17 cellular contexts compared by ENCODE assay signal in genomic region chr10:75201793-75202307, GRCh38. TPM values are rescaled to one million over a fixed set of nuclear protein-coding genes. Genes with fewer than 3 reads are reported as not detected.
A peak's percentile ranks its signal among the peaks of the same experiment; 100 is the strongest.
DNase-seq lines count a peak whose midpoint lies in the region; ATAC-seq and TF ChIP-seq lines count a peak whose summit lies in the region.
"Had no signal": no experiment of that assay in that cellular context is flagged by ENCODE, and none has a peak within 500 bp of the region (broad histone marks: within the 10 kb centered on the region; RNA-seq: fewer than 3 reads in every experiment).

No MANE protein-coding gene starts in this region.

- H2AFZ ChIP-seq in SK-N-SH (ENCODE audit: low read depth): no peak overlapping the region

- H3K9me2 ChIP-seq in SK-N-SH: no peaks in the 10 kb centered on the region

- TF ChIP-seq EP300 in gastroesophageal sphincter (IDR thresholded peaks at IDR 0.05): no peak
- no peak for TF ChIP-seq EP300 in SK-N-SH (IDR thresholded peaks at IDR 0.05; ENCODE audit: borderline replicate concordance in 1 of 2, low read depth in 1 of 2, low read length in 1 of 2)

- ATAC-seq in gastroesophageal sphincter: no peak
- no peak for ATAC-seq in sciatic nerve
- ATAC-seq in GM21515 (IDR thresholded peaks at IDR 0.05; ENCODE audit: unreplicated experiment): no peak
- ATAC-seq: stimulated activated naive B cell treated with anti-CD40 and anti-IgM and Interleukin-4, amounts not matched to agents 10 μg/mL and 1 μg/mL and 100 μg/mL, for 72 hours had no signal

- H3K27me3 ChIP-seq in Caco-2 (replicated peaks; ENCODE audit: control insufficient read depth, insufficient read depth, low read length) (no peaks in the 10 kb centered on the region), gastroesophageal sphincter (no peaks in the 10 kb centered on the region), SK-N-SH (ENCODE audit: insufficient read depth) (no peaks in the 10 kb centered on the region)

- no peaks in the 10 kb centered on the region for H3K9me3 Mint-ChIP-seq in Caco-2 (ENCODE audit: unreplicated experiment)
- H3K9me3 Mint-ChIP-seq: natural killer cell treated with Interleukin-12 subunit alpha and Interleukin-12 subunit beta and Interleukin-15 and Interleukin-18, amount 100 ng/mL, for 72 hours; stimulated activated naive B cell treated with anti-CD40 and anti-IgM and Interleukin-4, amounts not matched to agents 10 μg/mL and 1 μg/mL and 100 μg/mL, for 72 hours had no signal

- no peaks in the 10 kb centered on the region for H3K79me2 ChIP-seq in SK-N-SH (ENCODE audit: insufficient read depth)

- no peaks in the 10 kb centered on the region for H3K9me3 ChIP-seq in Caco-2
- H3K9me3 ChIP-seq in gastroesophageal sphincter: no peaks in the 10 kb centered on the region
- no peaks in the 10 kb centered on the region for H3K9me3 ChIP-seq in SK-N-SH
- H3K9me3 ChIP-seq: lower lobe of right lung, prostate gland had no signal

- H3K4me1 Mint-ChIP-seq in Caco-2 (ENCODE audit: low read depth, unreplicated experiment): peaks cover 15% of the 10 kb centered on the region

- no peak overlapping the region for H3K9ac ChIP-seq in SK-N-SH

- TF ChIP-seq RAD21 in SK-N-SH (IDR thresholded peaks at IDR 0.05; ENCODE audit: low read length): no peak

- H3K27me3 Mint-ChIP-seq in Caco-2 (ENCODE audit: insufficient read depth, unreplicated experiment): no peaks in the 10 kb centered on the region
- H3K27me3 Mint-ChIP-seq: natural killer cell treated with Interleukin-12 subunit alpha and Interleukin-12 subunit beta and Interleukin-15 and Interleukin-18, amount 100 ng/mL, for 72 hours; stimulated activated naive B cell treated with anti-CD40 and anti-IgM and Interleukin-4, amounts not matched to agents 10 μg/mL and 1 μg/mL and 100 μg/mL, for 72 hours had no signal

- intact Hi-C loops in Caco-2 (cut with micrococcal nuclease; ENCODE audit: unreplicated experiment) (no loop called here), sciatic nerve (cut with DNase I) (no loop called here)

- H3K27ac ChIP-seq in gastroesophageal sphincter (peak overlapping the region in 3 of 4 donors; percentile 63 to 77 (median 75)), SK-N-SH (ENCODE audit: low read depth in 2 of 2, low read length in 1 of 2) (no peak overlapping the region), caudate nucleus (ENCODE audit: low read depth, low read length) (no peak overlapping the region)
- H3K27ac ChIP-seq: lower lobe of right lung, prostate gland had no signal

- H3K4me1 ChIP-seq in Caco-2: peaks cover 16% of the 10 kb centered on the region
- H3K4me1 ChIP-seq in gastroesophageal sphincter: peaks cover 0 to 22% (median 7%) of the 10 kb centered on the region in 3 donors
- H3K4me1 ChIP-seq in SK-N-SH (ENCODE audit: control insufficient read depth in 1 of 2, insufficient read depth in 2 of 2, low read depth in 1 of 2, low read length in 1 of 2): peaks cover 0 to 9% of the 10 kb centered on the region in 2 experiments; a peak in 2 of 4 replicates
- H3K4me1 ChIP-seq: prostate gland had no signal

- POLR2A ChIA-PET in Caco-2 (lab: Charles Lee): no interaction called here
- POLR2A ChIA-PET in SK-N-SH (lab: Yijun Ruan, JAX): no interaction called here

- no peaks in the 10 kb centered on the region for H3F3A ChIP-seq in SK-N-SH (replicated peaks; ENCODE audit: insufficient read depth)

- H3K36me3 Mint-ChIP-seq in Caco-2 (ENCODE audit: insufficient read depth, unreplicated experiment): no peaks in the 10 kb centered on the region
- H3K36me3 Mint-ChIP-seq: natural killer cell treated with Interleukin-12 subunit alpha and Interleukin-12 subunit beta and Interleukin-15 and Interleukin-18, amount 100 ng/mL, for 72 hours had no signal

- H3K4me3 Mint-ChIP-seq in Caco-2 (ENCODE audit: unreplicated experiment): no peak overlapping the region
- H3K4me3 Mint-ChIP-seq: natural killer cell treated with Interleukin-12 subunit alpha and Interleukin-12 subunit beta and Interleukin-15 and Interleukin-18, amount 100 ng/mL, for 72 hours; stimulated activated naive B cell treated with anti-CD40 and anti-IgM and Interleukin-4, amounts not matched to agents 10 μg/mL and 1 μg/mL and 100 μg/mL, for 72 hours had no signal

- no peaks in the 10 kb centered on the region for H4K20me1 ChIP-seq in SK-N-SH (ENCODE audit: insufficient read depth)

- BruUV-seq in Caco-2 (replicated peaks; lab: Mats Ljungman, UMichigan): no TSS peak

- WGBS in gastroesophageal sphincter (ENCODE audit: low coverage in 1 of 2), 2 donors: 84 to 87% methylated on average over 7 to 9 of the region's 9 CpGs
- 79% methylated on average over 9 of the region's 9 CpGs for WGBS in SK-N-SH (ENCODE audit: low lambda C conversion rate)

- peak overlapping the region; percentile 78 for H3K27ac Mint-ChIP-seq in Caco-2 (ENCODE audit: unreplicated experiment)
- H3K27ac Mint-ChIP-seq: natural killer cell treated with Interleukin-12 subunit alpha and Interleukin-12 subunit beta and Interleukin-15 and Interleukin-18, amount 100 ng/mL, for 72 hours; stimulated activated naive B cell treated with anti-CD40 and anti-IgM and Interleukin-4, amounts not matched to agents 10 μg/mL and 1 μg/mL and 100 μg/mL, for 72 hours had no signal

- H3K4me3 ChIP-seq in Caco-2 (ENCODE audit: low read depth, low read length): no peak overlapping the region
- H3K4me3 ChIP-seq in gastroesophageal sphincter: no peak overlapping the region
- no peak overlapping the region for H3K4me3 ChIP-seq in SK-N-SH (ENCODE audit: low read depth in 2 of 2, low read length in 1 of 2)
- H3K4me3 ChIP-seq: lower lobe of right lung, prostate gland had no signal

- CTCF ChIA-PET in Caco-2 (lab: Charles Lee): no interaction called here
- CTCF ChIA-PET in SK-N-SH (lab: Yijun Ruan, JAX): interaction anchor here (1.2 to 1.9 kb wide), 2 partner anchors 14 to 29 kb away, joined by 4 to 5 read pairs; no protein-coding TSS in a partner anchor

- no peak for TF ChIP-seq POLR2A in gastroesophageal sphincter (IDR thresholded peaks at IDR 0.05)

- H3K4me2 ChIP-seq in SK-N-SH: no peak overlapping the region

- DNase-seq in Caco-2: peak; percentile 22 to 42
- peak; percentile 66 for DNase-seq in SW480 (ENCODE audit: low spot score)
- peak; percentile 30 for DNase-seq in sciatic nerve (ENCODE audit: low spot score)
- no peak for DNase-seq in SK-N-SH
- no peak for DNase-seq in caudate nucleus (lab: John Stamatoyannopoulos, UW)
- no peak for DNase-seq in NCI-H2171 (lab: John Stamatoyannopoulos, UW)
- DNase-seq: amygdala; EL; lower lobe of right lung; NCI-H1694; NCI-H446 treated with DMSO at 0.1 percent for 48 hours; SIG-M5; stimulated activated naive B cell treated with anti-CD40 and anti-IgM and Interleukin-4, amounts not matched to agents 10 μg/mL and 1 μg/mL and 100 μg/mL, for 72 hours had no signal

- TF ChIP-seq CTCF in Caco-2 (IDR thresholded peaks at IDR 0.05; ENCODE audit: insufficient read depth in 1 of 2, low read depth in 1 of 2, low read length in 1 of 2, severe bottlenecking in 1 of 2, unreplicated experiment in 1 of 2) (no peak), gastroesophageal sphincter (IDR thresholded peaks at IDR 0.05) (no peak), SK-N-SH (IDR thresholded peaks at IDR 0.05) (no peak)

- H3K36me3 ChIP-seq in Caco-2 (ENCODE audit: control insufficient read depth, insufficient read depth, low read length) (no peaks in the 10 kb centered on the region), gastroesophageal sphincter (no peaks in the 10 kb centered on the region), SK-N-SH (replicated peaks in 1 of 2; ENCODE audit: control insufficient read depth in 1 of 2, insufficient read depth in 2 of 2, low read length in 1 of 2) (no peaks in the 10 kb centered on the region)
- H3K36me3 ChIP-seq: lower lobe of right lung, prostate gland had no signal

TF ChIP-seq in SK-N-SH, 30 proteins besides CTCF, POLR2A, EP300 and RAD21:
- TF ChIP-seq FOXM1 (IDR thresholded peaks at IDR 0.05; ENCODE audit: low read depth) (no peak), USF2 (IDR thresholded peaks at IDR 0.05; ENCODE audit: borderline replicate concordance, low read depth, low read length) (no peak), FOXJ3 (CRISPR knock-in tag; IDR thresholded peaks at IDR 0.05) (no peak), NFIC (IDR thresholded peaks at IDR 0.05; ENCODE audit: borderline replicate concordance) (no peak), EZH2phosphoT487 (IDR thresholded peaks at IDR 0.05; ENCODE audit: borderline replicate concordance, low read depth) (no peak), MEF2A (IDR thresholded peaks at IDR 0.05; ENCODE audit: borderline replicate concordance, low read depth) (no peak)

RNA-seq across cellular contexts. Expression of gene VDAC2, which starts 8.7 kb away (rescaled TPM):
- total RNA-seq in Caco-2 (2022): 244 and 250 TPM in 2 replicates
- 100 to 1,000 TPM; 199 to 283 (median 249) TPM for total RNA-seq in gastroesophageal sphincter
- total RNA-seq in sciatic nerve: 120 TPM
- 98.3 and 101 TPM in 2 replicates for polyA plus RNA-seq in SK-N-SH (2012; rRNA removed)
- 139 and 170 TPM in 2 replicates for polyA plus RNA-seq in SK-N-SH (2012; cell fraction: cytosol; rRNA removed)
- polyA plus RNA-seq in SK-N-SH (2012; cell fraction: nucleus; rRNA removed): 38.3 and 75.9 TPM in 2 replicates

RNA-seq across cellular contexts. Expression of gene COMTD1, which starts 33.9 kb away (rescaled TPM):
- total RNA-seq in Caco-2 (2022) (38.7 and 39.0 TPM in 2 replicates), gastroesophageal sphincter (10 to 100 TPM; 15.3 to 25.8 (median 21.6) TPM), sciatic nerve (13.0 TPM)
- polyA plus RNA-seq in SK-N-SH (2012; rRNA removed): 7.6 and 8.0 TPM in 2 replicates
- 2.3 and 5.3 TPM in 2 replicates for polyA plus RNA-seq in SK-N-SH (2012; cell fraction: cytosol; rRNA removed)
- polyA plus RNA-seq in SK-N-SH (2012; cell fraction: nucleus; rRNA removed): 29.6 and 54.1 TPM in 2 replicates

Comparison
In these comparisons a context has a peak if more than half of its experiments do, and no peak if none do; other contexts are left out.
1. DNase-seq: peak in Caco-2 (2 of 2), SW480 (single experiment) and sciatic nerve (single experiment); none in SK-N-SH (single experiment), caudate nucleus (0 of 61) and NCI-H2171 (single experiment).
2. H3K27ac ChIP-seq: peak in gastroesophageal sphincter (3 of 4); none in SK-N-SH (0 of 2) and caudate nucleus (single experiment).